ENCODE assay signal across 8 cellular contexts in the genomic region with DNA sequence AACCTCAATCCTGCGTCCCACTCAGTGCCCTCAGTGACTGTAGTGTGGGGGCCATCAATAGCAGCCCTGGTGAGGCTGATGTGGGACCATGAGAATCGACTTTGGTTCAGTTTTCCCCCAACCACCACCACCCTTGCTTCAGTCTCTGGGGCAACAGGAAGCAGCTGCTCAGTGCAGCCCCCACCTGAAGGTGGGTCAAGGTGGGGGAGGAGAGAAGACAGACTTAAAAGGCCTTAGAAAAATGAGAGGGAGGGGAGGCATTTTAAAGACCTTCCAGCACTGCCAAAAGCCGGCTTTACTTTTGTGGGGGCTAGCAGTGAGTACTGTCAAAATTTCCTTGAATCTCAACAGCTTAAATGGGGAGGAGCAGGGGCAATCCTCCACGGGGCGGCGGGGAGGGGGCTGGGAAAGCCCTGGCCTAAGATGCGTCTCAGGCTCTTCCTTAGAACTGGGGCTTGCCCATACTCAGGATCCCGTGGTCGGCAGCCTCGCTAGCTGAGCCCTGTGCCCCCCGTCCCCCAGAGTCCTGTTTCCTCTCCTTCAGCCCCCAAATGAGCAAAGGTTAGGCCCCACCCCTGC. TPM values are rescaled to one million over a fixed set of nuclear protein-coding genes. Genes with fewer than 3 reads are reported as not detected.
DNase-seq lines count a peak whose midpoint lies in the region; ATAC-seq and TF ChIP-seq lines count a peak whose summit lies in the region.

No MANE protein-coding gene starts in this region.

- peaks cover 54% of the 10 kb centered on the region for H3K4me1 Mint-ChIP-seq in type B pancreatic cell (ENCODE audit: unreplicated experiment)

- H2AFZ ChIP-seq in ACC112 (ENCODE audit: low read length, unreplicated experiment) = peak overlapping the region; percentile 49

- in situ Hi-C loops in astrocyte of the spinal cord (cut with HindIII; ENCODE audit: low sequenced_read_pairs) = no loop called here

- H3K27me3 Mint-ChIP-seq in type B pancreatic cell = no peaks in the 10 kb centered on the region

- H3K27ac ChIP-seq in ACC112 (ENCODE audit: low read depth, low read length) = peak overlapping the region; percentile 79
- H3K27ac ChIP-seq in KOPT-K1 (ENCODE audit: low read depth, low read length, poor library complexity, severe bottlenecking) = peak overlapping the region; percentile 84
- H3K27ac ChIP-seq in lower lobe of right lung = peak overlapping the region; percentile 91

- H3K4me3 Mint-ChIP-seq in type B pancreatic cell = peak overlapping the region; percentile 99

- H3K9me3 Mint-ChIP-seq in type B pancreatic cell = no peaks in the 10 kb centered on the region

- intact Hi-C loops in lower lobe of right lung (cut with DNase I) = no loop called here

- peak overlapping the region; percentile 100 for H3K27ac Mint-ChIP-seq in type B pancreatic cell

- TF ChIP-seq CTCF in astrocyte of the spinal cord (IDR thresholded peaks at IDR 0.05; ENCODE audit: low read depth, low read length) (no peak), lower lobe of right lung (IDR thresholded peaks at IDR 0.05) (no peak), type B pancreatic cell (conservative IDR thresholded peaks at IDR 0.05) (no peak)

- H3K27me3 ChIP-seq in ACC112 (ENCODE audit: insufficient read depth, low read length) (no peaks in the 10 kb centered on the region), lower lobe of right lung (ENCODE audit: low read depth) (no peaks in the 10 kb centered on the region)

- no peak for ATAC-seq in lower lobe of right lung
- ATAC-seq in HG02870 (IDR thresholded peaks at IDR 0.05; ENCODE audit: unreplicated experiment) = no peak

- H3K4me3 ChIP-seq in ACC112 (ENCODE audit: low read depth, low read length) (peak overlapping the region; percentile 84), astrocyte of the spinal cord (ENCODE audit: low read depth, low read length) (peak overlapping the region; percentile 81), lower lobe of right lung (peak overlapping the region; percentile 92)

- H3K79me2 ChIP-seq in ACC112 (ENCODE audit: control insufficient read depth, insufficient read depth, low read length, unreplicated experiment) = peaks cover 46% of the 10 kb centered on the region

- peaks cover 30% of the 10 kb centered on the region for H3K4me1 ChIP-seq in ACC112 (ENCODE audit: control insufficient read depth, insufficient read depth, low read length, unreplicated experiment)
- H3K4me1 ChIP-seq in lower lobe of right lung = peaks cover 56% of the 10 kb centered on the region

- H3K36me3 ChIP-seq in ACC112 (ENCODE audit: insufficient read depth, low read length) = peaks cover 13% of the 10 kb centered on the region
- H3K36me3 ChIP-seq in KOPT-K1 (ENCODE audit: insufficient read depth, low read length) = peaks cover 37% of the 10 kb centered on the region
- H3K36me3 ChIP-seq in lower lobe of right lung = peaks cover 32% of the 10 kb centered on the region

- DNase-seq in astrocyte of the spinal cord (ENCODE audit: low read depth, low spot score) (no peak), lower lobe of right lung (no peak), type B pancreatic cell (ENCODE audit: extremely low spot score, unreplicated experiment) (no peak), NCI-H1436 (lab: John Stamatoyannopoulos, UW) (no peak), superior temporal gyrus (ENCODE audit: extremely low spot score) (no peak)

- H3K36me3 Mint-ChIP-seq in type B pancreatic cell = peaks cover 23% of the 10 kb centered on the region

- H3K9me3 ChIP-seq in KOPT-K1 (ENCODE audit: insufficient read depth, low read length, poor library complexity, severe bottlenecking) (no peaks in the 10 kb centered on the region), lower lobe of right lung (no peaks in the 10 kb centered on the region)

RNA-seq across cellular contexts. Expression of gene BAZ2A, which starts 5.5 kb away (rescaled TPM):
- 112 TPM for total RNA-seq in lower lobe of right lung
- 108 and 112 TPM in 2 replicates for total RNA-seq in type B pancreatic cell (ENCODE audit: low replicate concordance)

RNA-seq across cellular contexts. Expression of gene ATP5F1B, which starts 10.2 kb away (rescaled TPM):
- 319 TPM for total RNA-seq in lower lobe of right lung
- 692 and 828 TPM in 2 replicates for total RNA-seq in type B pancreatic cell (ENCODE audit: low replicate concordance)

RNA-seq across cellular contexts. Expression of gene PTGES3, which starts 52.5 kb away (rescaled TPM):
- 198 TPM for total RNA-seq in lower lobe of right lung
- 219 and 222 TPM in 2 replicates for total RNA-seq in type B pancreatic cell (ENCODE audit: low replicate concordance)
